Comparison of ENCODE assay signal across 10 cellular contexts in the genomic region with DNA sequence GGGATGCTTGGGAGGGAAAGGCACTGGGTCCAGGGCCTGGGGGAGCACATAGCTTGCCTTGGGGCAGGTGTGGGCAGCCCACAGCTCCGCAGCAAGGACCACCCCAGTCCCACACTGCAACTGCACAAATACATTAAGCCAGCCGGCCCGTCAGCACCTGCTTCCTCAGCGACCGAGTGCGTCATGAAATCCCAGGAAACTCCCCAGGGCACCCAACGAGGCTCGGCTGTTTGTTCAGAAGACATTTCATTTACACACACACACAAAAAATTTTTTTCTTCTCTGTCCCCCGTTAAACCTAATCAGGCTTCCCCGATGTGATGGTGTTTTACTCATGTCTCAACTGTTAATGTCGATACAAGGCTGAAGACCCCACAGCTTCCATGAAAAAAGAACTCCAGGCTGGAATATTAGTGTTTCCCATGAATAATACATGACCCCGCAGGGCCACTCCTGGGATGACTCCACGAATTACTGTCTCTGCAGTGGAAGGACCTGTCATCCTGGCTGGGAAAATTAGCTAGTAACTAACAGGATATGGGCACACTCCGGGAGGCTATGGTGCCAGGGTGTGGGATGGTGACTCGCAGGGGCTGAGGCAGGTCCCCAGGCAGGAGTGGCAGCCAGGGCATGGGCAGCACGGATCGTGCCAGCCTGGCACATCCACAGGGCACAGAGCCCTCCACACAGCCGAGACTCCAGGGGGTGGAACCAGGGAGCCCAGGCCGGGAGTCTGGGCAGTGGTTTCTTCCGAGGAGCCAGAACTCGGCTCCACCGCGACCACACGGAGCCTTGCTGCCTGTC.
DNase-seq lines count a peak whose midpoint lies in the region; ATAC-seq lines count a peak whose summit lies in the region.
"Had no signal": no experiment of that assay in that cellular context is flagged by ENCODE, and none has a peak within 500 bp of the region (broad histone marks: within the 10 kb centered on the region; RNA-seq: fewer than 3 reads in every experiment).

No MANE protein-coding gene starts in this region.

- H3K9ac ChIP-seq in HUES64 (ENCODE audit: low read depth, low read length) = 0 out of 2 replicates have a peak overlapping the region, but pooled peaks have one; percentile 36

- peak; percentile 66 for DNase-seq in A172 (ENCODE audit: low spot score)
- peak; percentile 78 to 93 for DNase-seq in SHP77 (lab: John Stamatoyannopoulos, UW)
- DNase-seq in kidney tubule cell (ENCODE audit: low spot score) = peak; percentile 77
- DNase-seq in T-helper 17 cell = no peak
- no peak for DNase-seq in NCI-H446 (lab: John Stamatoyannopoulos, UW)
- DNase-seq in T-helper 9 cell = no peak
- no peak for DNase-seq in immature natural killer cell
- DNase-seq: aorta, naive B cell had no signal

- H3K9me3 ChIP-seq in HUES64 (ENCODE audit: insufficient read depth, low read depth, low read length) = no peaks in the 10 kb centered on the region
- H3K9me3 ChIP-seq in T-helper 17 cell (ENCODE audit: control insufficient read depth, low read length, poor library complexity, severe bottlenecking) = no peaks in the 10 kb centered on the region

- no peaks in the 10 kb centered on the region for H3K27me3 ChIP-seq in HUES64 (ENCODE audit: insufficient read depth, low read length)

- no peaks in the 10 kb centered on the region for H3K4me1 Mint-ChIP-seq in T-helper 17 cell
- H3K4me1 Mint-ChIP-seq in immature natural killer cell = no peaks in the 10 kb centered on the region

- H3K27ac ChIP-seq in HUES64 (ENCODE audit: low read depth, low read length) = no peak overlapping the region; the same call in 1 of the 2 replicates

- no peak overlapping the region for H3K4me3 Mint-ChIP-seq in T-helper 17 cell
- H3K4me3 Mint-ChIP-seq in immature natural killer cell = no peak overlapping the region
- H3K4me3 Mint-ChIP-seq: naive B cell had no signal

- H3K27me3 Mint-ChIP-seq in T-helper 17 cell = no peaks in the 10 kb centered on the region
- peaks cover 0 to 2% (median 0%) of the 10 kb centered on the region in 3 donors for H3K27me3 Mint-ChIP-seq in immature natural killer cell (ENCODE audit: low read depth in 3 of 3)
- H3K27me3 Mint-ChIP-seq: naive B cell had no signal

- no peak for ATAC-seq in T-helper 17 cell

- peaks cover 29% of the 10 kb centered on the region for H3K4me1 ChIP-seq in HUES64 (ENCODE audit: insufficient read depth, low read length)

- H3K36me3 ChIP-seq in HUES64 (ENCODE audit: insufficient read depth, low read length) = no peaks in the 10 kb centered on the region

- no peaks in the 10 kb centered on the region for H3K36me3 Mint-ChIP-seq in T-helper 17 cell (ENCODE audit: low read depth)
- no peaks in the 10 kb centered on the region for H3K36me3 Mint-ChIP-seq in immature natural killer cell
- H3K36me3 Mint-ChIP-seq: naive B cell had no signal

- 86% methylated on average over 24 of the region's 24 CpGs for WGBS in HUES64

- H3K27ac Mint-ChIP-seq in T-helper 17 cell (no peak overlapping the region), immature natural killer cell (no peak overlapping the region)

- H3K4me3 ChIP-seq in HUES64 (ENCODE audit: low read length) = no peak overlapping the region

- no peaks in the 10 kb centered on the region for H3K9me3 Mint-ChIP-seq in immature natural killer cell
- H3K9me3 Mint-ChIP-seq: naive B cell had no signal

Comparison
In these comparisons a context has a peak if more than half of its experiments do, and no peak if none do; other contexts are left out.
1. DNase-seq: peak in A172 (single experiment), SHP77 (2 of 2) and kidney tubule cell (single experiment); none in T-helper 17 cell (0 of 3), NCI-H446 (0 of 2), T-helper 9 cell (single experiment) and immature natural killer cell (0 of 3).